8 cellular contexts compared by ENCODE assay signal in the genomic region with DNA sequence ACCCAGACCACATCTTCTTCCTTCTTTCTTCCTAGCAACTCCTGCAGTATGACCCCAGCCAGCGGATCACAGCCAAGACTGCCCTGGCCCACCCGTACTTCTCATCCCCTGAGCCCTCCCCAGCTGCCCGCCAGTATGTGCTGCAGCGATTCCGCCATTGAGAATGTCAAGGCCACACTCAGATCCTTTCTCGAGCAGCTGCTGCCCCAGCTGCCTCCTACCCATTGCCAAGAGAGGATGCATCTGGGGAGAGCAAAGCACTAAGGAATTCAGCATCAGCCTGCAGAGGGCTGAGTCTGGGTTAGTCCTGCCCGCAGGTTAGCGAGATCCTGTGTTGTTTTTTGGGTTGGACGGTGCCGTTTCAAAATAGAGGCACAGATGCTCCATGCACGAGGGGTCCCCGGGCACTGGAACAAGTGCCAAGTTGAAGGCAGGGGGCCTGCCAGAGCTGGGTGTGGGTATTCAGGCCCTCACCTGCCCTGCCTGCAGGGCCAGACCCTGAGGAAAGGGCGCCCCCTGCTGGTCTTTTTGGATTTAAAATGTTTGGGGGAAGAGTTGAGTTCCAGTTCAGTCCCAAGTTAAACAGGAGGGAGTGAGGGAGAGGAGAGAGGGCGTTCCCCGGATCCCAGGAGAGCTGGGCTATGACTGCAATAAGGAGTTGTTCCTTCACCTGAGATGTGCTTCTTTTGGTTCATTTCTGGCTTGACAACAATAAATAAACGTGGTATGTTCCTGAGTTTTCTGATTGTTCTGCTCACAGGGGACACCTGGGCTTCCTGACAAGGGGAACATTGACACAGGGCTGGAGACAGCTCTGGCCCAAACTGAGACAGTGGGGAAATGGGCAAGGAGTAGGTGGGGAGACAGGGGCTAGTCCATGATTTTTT. TPM values are rescaled to one million over a fixed set of nuclear protein-coding genes. Genes with fewer than 3 reads are reported as not detected.
DNase-seq lines count a peak whose midpoint lies in the region; ATAC-seq and TF ChIP-seq lines count a peak whose summit lies in the region.

No MANE protein-coding gene starts in this region.

- POLR2A ChIA-PET in BJ (lab: Charles Lee) = interaction anchor here (0.7 kb wide), 1 partner anchor 21 kb away, joined by 4 read pairs; no protein-coding TSS in a partner anchor
- POLR2A ChIA-PET in activated CD8-positive, alpha-beta T cell treated with anti-CD3 and anti-CD28 coated beads, Interleukin-2, amount 10 ng/mL, durations not matched to agents 7 days and 5 days (lab: Charles Lee) = no interaction called here

- ATAC-seq in activated CD8-positive, alpha-beta T cell treated with anti-CD3 and anti-CD28 coated beads, Interleukin-2, amount 10 ng/mL, durations not matched to agents 7 days and 5 days = peak; percentile 68
- peak; percentile 58 for ATAC-seq in effector memory CD8-positive, alpha-beta T cell (replicated peaks)
- ATAC-seq in HG03025 (IDR thresholded peaks at IDR 0.05; ENCODE audit: low FRiP score, unreplicated experiment) = no peak

- no peak overlapping the region for H3K4me3 ChIP-seq in BJ (ENCODE audit: low read depth, low read length)

- H3K36me3 ChIP-seq in BJ (ENCODE audit: control insufficient read depth, insufficient read depth, low read length) = peaks cover 5% of the 10 kb centered on the region

- DNase-seq in BJ (ENCODE audit: low read depth) = no peak
- DNase-seq in HK-2 (ENCODE audit: unreplicated experiment) = peak; percentile 72
- DNase-seq in NCI-H82 (lab: John Stamatoyannopoulos, UW) = peak; percentile 91
- DNase-seq in activated CD8-positive, alpha-beta T cell treated with anti-CD3 and anti-CD28 coated beads, Interleukin-2, amount 10 ng/mL, durations not matched to agents 7 days and 5 days = peak; percentile 89
- DNase-seq in effector memory CD8-positive, alpha-beta T cell = peak; percentile 76 to 84 (median 81)
- DNase-seq in myocyte (ENCODE audit: low read depth) = peak; percentile 68
- peak; percentile 77 for DNase-seq in stimulated activated CD8-positive, alpha-beta memory T cell treated with anti-CD3 and anti-CD28 coated beads, Interleukin-7, amount 100 ng/mL, for 24 hours (ENCODE audit: low read depth)

- peaks cover 8% of the 10 kb centered on the region for H3K4me1 Mint-ChIP-seq in activated CD8-positive, alpha-beta T cell treated with anti-CD3 and anti-CD28 coated beads, Interleukin-2, amount 10 ng/mL, durations not matched to agents 7 days and 5 days (ENCODE audit: low read depth)
- H3K4me1 Mint-ChIP-seq in effector memory CD8-positive, alpha-beta T cell (ENCODE audit: low read depth in 2 of 2) = peaks cover 0 to 4% of the 10 kb centered on the region in 2 donors

- H3K36me3 Mint-ChIP-seq in activated CD8-positive, alpha-beta T cell treated with anti-CD3 and anti-CD28 coated beads, Interleukin-2, amount 10 ng/mL, durations not matched to agents 7 days and 5 days (ENCODE audit: low read depth) = peaks cover 3% of the 10 kb centered on the region
- peaks cover 5% of the 10 kb centered on the region for H3K36me3 Mint-ChIP-seq in effector memory CD8-positive, alpha-beta T cell (ENCODE audit: insufficient read depth)

- CTCF ChIA-PET in BJ (lab: Yijun Ruan, JAX) = interaction anchor here (0.6 to 19.9 kb wide), 21 partner anchors 9 to 210 kb away, joined by 3 to 264 read pairs (median 4); a partner anchor contains a TSS
- CTCF ChIA-PET in activated CD8-positive, alpha-beta T cell treated with anti-CD3 and anti-CD28 coated beads, Interleukin-2, amount 10 ng/mL, durations not matched to agents 7 days and 5 days (lab: Charles Lee) = interaction anchor here (0.8 to 11.4 kb wide), 28 partner anchors 7 to 252 kb away, joined by 3 to 122 read pairs (median 4); a partner anchor contains a TSS

- H3K27me3 ChIP-seq in BJ (ENCODE audit: control insufficient read depth, insufficient read depth, low read length) = no peaks in the 10 kb centered on the region

- H3K27ac Mint-ChIP-seq in activated CD8-positive, alpha-beta T cell treated with anti-CD3 and anti-CD28 coated beads, Interleukin-2, amount 10 ng/mL, durations not matched to agents 7 days and 5 days = peak overlapping the region; percentile 45
- peak overlapping the region; percentile 26 to 57 for H3K27ac Mint-ChIP-seq in effector memory CD8-positive, alpha-beta T cell

- TF ChIP-seq CTCF in BJ (IDR thresholded peaks at IDR 0.05; ENCODE audit: insufficient read depth, low read depth, low read length) = peak; percentile 66

- H3K9me3 Mint-ChIP-seq in activated CD8-positive, alpha-beta T cell treated with anti-CD3 and anti-CD28 coated beads, Interleukin-2, amount 10 ng/mL, durations not matched to agents 7 days and 5 days (ENCODE audit: insufficient read depth) = no peaks in the 10 kb centered on the region
- H3K9me3 Mint-ChIP-seq in effector memory CD8-positive, alpha-beta T cell = no peaks in the 10 kb centered on the region

- no peaks in the 10 kb centered on the region for H3K27me3 Mint-ChIP-seq in activated CD8-positive, alpha-beta T cell treated with anti-CD3 and anti-CD28 coated beads, Interleukin-2, amount 10 ng/mL, durations not matched to agents 7 days and 5 days (ENCODE audit: low read depth)
- H3K27me3 Mint-ChIP-seq in effector memory CD8-positive, alpha-beta T cell = no peaks in the 10 kb centered on the region

- no peak overlapping the region for H3K4me3 Mint-ChIP-seq in activated CD8-positive, alpha-beta T cell treated with anti-CD3 and anti-CD28 coated beads, Interleukin-2, amount 10 ng/mL, durations not matched to agents 7 days and 5 days
- no peak overlapping the region for H3K4me3 Mint-ChIP-seq in effector memory CD8-positive, alpha-beta T cell

RNA-seq across cellular contexts. Expression of a gene that starts 4.9 kb away (rescaled TPM):
- polyA plus RNA-seq in BJ (2011; rRNA removed) = 3.7 and 5.6 TPM in 2 replicates
- polyA minus RNA-seq in BJ (2011; rRNA and poly(A)+ RNA removed) = 0.72 and 1.6 TPM in 2 replicates
- 1 to 10 TPM; 6.4 to 7.3 TPM for total RNA-seq in activated CD8-positive, alpha-beta T cell treated with anti-CD3 and anti-CD28 coated beads, Interleukin-2, amount 10 ng/mL, durations not matched to agents 7 days and 5 days
- total RNA-seq in myocyte = 3.6 and 4.9 TPM in 2 replicates
- 6.2 TPM for polyA plus RNA-seq in myocyte (2012)

RNA-seq across cellular contexts. Expression of a gene that starts 21.6 kb away (rescaled TPM):
- polyA plus RNA-seq in BJ (2011; rRNA removed) = not detected in 2 replicates
- not detected in 2 replicates for polyA minus RNA-seq in BJ (2011; rRNA and poly(A)+ RNA removed)
- under 1 TPM; 0.34 to 0.47 TPM for total RNA-seq in activated CD8-positive, alpha-beta T cell treated with anti-CD3 and anti-CD28 coated beads, Interleukin-2, amount 10 ng/mL, durations not matched to agents 7 days and 5 days
- not detected in 2 replicates for total RNA-seq in myocyte
- not detected for polyA plus RNA-seq in myocyte (2012)

RNA-seq across cellular contexts. Expression of a gene that starts 26.5 kb away (rescaled TPM):
- polyA plus RNA-seq in BJ (2011; rRNA removed) = 17.5 and 25.6 TPM in 2 replicates
- polyA minus RNA-seq in BJ (2011; rRNA and poly(A)+ RNA removed) = 9.4 and 17.3 TPM in 2 replicates
- 10 to 100 TPM; 16.8 to 21.0 TPM for total RNA-seq in activated CD8-positive, alpha-beta T cell treated with anti-CD3 and anti-CD28 coated beads, Interleukin-2, amount 10 ng/mL, durations not matched to agents 7 days and 5 days
- 16.7 and 18.3 TPM in 2 replicates for total RNA-seq in myocyte
- 31.3 TPM for polyA plus RNA-seq in myocyte (2012)

RNA-seq across cellular contexts. Expression of a gene that starts 26.5 kb away (rescaled TPM):
- polyA plus RNA-seq in BJ (2011; rRNA removed) = 32.1 and 33.6 TPM in 2 replicates
- polyA minus RNA-seq in BJ (2011; rRNA and poly(A)+ RNA removed) = 58.5 and 86.0 TPM in 2 replicates
- total RNA-seq in activated CD8-positive, alpha-beta T cell treated with anti-CD3 and anti-CD28 coated beads, Interleukin-2, amount 10 ng/mL, durations not matched to agents 7 days and 5 days = 10 to 100 TPM; 30.3 to 32.2 TPM
- total RNA-seq in myocyte = 41.5 and 42.3 TPM in 2 replicates
- 27.4 TPM for polyA plus RNA-seq in myocyte (2012)
